In the genomic region with DNA sequence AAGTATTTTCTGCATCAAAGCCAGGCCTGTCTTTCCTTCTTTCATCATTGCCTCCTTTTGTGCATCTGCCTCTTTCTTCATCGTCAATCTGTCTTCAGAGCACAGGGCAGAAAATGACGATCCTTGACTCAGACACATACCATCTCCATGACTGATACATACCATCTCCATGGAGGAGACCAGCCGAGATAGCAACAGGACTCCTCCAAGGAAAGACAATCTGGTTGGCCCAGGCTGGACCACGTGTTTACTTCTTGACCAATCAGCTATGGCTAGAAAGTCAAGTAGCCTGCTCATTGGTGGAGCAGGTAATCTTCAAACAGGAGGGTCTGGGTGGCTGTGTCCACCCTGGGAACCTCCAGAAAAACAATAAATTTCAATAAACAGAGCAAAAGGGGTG, we compare ENCODE assay signal across 15 cellular contexts.
DNase-seq lines count a peak whose midpoint lies in the region; ATAC-seq lines count a peak whose summit lies in the region.
"Had no signal": no experiment of that assay in that cellular context is flagged by ENCODE, and none has a peak within 500 bp of the region (broad histone marks: within the 10 kb centered on the region; RNA-seq: fewer than 3 reads in every experiment).

No MANE protein-coding gene starts in this region.

- no peak for ATAC-seq in HG03342 (IDR thresholded peaks at IDR 0.05; ENCODE audit: unreplicated experiment)

- DNase-seq in AG08395 (ENCODE audit: low spot score) (peak; percentile 75), HK-2 (ENCODE audit: unreplicated experiment) (peak; percentile 14), amniotic epithelial cell (ENCODE audit: low read depth) (peak; percentile 80), kidney glomerular epithelial cell (lab: John Stamatoyannopoulos, UW) (peak; percentile 20), NOMO-1 treated with dmso at 0.1 percent for 144 hours (lab: John Stamatoyannopoulos, UW; ENCODE audit: unreplicated experiment) (no peak), cortex of kidney (lab: John Stamatoyannopoulos, UW) (no peak), OCI-M2 (lab: John Stamatoyannopoulos, UW; ENCODE audit: unreplicated experiment) (no peak)
- DNase-seq: activated CD4-positive, alpha-beta memory T cell treated with anti-CD3 and anti-CD28 coated beads, Interleukin-2, amount 10 ng/mL, durations not matched to agents 7 days and 5 days; activated effector memory CD4-positive, alpha-beta T cell treated with anti-CD3 and anti-CD28 coated beads, Interleukin-2, amount 50 U/mL, for 16 hours; central memory CD4-positive, alpha-beta T cell; DND-41; GOT3; midbrain; NCI-H1105 treated with DMSO at 0.1 percent for 48 hours had no signal

Comparison
In these comparisons a context has a peak if more than half of its experiments do, and no peak if none do; other contexts are left out.
1. DNase-seq: peak in AG08395 (single experiment), HK-2 (single experiment), amniotic epithelial cell (single experiment) and kidney glomerular epithelial cell (single experiment); none in NOMO-1 treated with dmso at 0.1 percent for 144 hours (single experiment), cortex of kidney (single experiment) and OCI-M2 (single experiment).